Comparison of ENCODE assay signal across 1 cellular context in the genomic region with DNA sequence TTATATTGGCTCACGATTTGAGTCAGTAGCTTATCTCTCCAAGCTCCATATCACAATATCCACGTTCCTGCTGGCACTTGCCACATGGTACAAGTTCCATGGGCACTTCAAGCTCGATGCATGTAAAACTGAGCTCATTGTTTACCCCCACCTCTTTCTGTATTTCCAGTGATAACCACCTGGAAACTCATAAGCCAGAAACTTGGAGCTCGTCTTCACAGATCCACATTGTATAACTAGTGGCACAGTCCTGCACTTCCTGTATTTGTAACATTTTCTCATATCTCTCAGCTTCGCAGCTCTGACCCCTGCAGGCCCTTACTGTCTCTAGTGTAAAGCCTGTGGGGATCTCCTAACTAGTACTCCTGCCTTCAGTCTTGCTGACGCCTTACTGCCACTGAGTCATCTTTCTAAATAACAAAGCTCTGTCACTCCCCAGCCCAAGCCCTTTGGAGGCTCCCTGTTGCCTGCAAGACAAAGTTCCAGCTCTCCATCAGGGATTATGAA.
TF ChIP-seq lines count a peak whose summit lies in the region.

No MANE protein-coding gene starts in this region.

TF ChIP-seq in K562, 482 proteins besides CTCF, POLR2A, EP300 and RAD21 (continued from another document):
- TF ChIP-seq, protein P1, sequence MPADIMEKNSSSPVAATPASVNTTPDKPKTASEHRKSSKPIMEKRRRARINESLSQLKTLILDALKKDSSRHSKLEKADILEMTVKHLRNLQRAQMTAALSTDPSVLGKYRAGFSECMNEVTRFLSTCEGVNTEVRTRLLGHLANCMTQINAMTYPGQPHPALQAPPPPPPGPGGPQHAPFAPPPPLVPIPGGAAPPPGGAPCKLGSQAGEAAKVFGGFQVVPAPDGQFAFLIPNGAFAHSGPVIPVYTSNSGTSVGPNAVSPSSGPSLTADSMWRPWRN (IDR thresholded peaks at IDR 0.05; ENCODE audit: low read depth) = no peak
- no peak for TF ChIP-seq MTA1 (IDR thresholded peaks at IDR 0.05; ENCODE audit: borderline replicate concordance)
- peak; percentile 50; the same call in 1 of the 2 replicates for TF ChIP-seq SMARCA4 (IDR thresholded peaks at IDR 0.05)
- TF ChIP-seq, protein P2, sequence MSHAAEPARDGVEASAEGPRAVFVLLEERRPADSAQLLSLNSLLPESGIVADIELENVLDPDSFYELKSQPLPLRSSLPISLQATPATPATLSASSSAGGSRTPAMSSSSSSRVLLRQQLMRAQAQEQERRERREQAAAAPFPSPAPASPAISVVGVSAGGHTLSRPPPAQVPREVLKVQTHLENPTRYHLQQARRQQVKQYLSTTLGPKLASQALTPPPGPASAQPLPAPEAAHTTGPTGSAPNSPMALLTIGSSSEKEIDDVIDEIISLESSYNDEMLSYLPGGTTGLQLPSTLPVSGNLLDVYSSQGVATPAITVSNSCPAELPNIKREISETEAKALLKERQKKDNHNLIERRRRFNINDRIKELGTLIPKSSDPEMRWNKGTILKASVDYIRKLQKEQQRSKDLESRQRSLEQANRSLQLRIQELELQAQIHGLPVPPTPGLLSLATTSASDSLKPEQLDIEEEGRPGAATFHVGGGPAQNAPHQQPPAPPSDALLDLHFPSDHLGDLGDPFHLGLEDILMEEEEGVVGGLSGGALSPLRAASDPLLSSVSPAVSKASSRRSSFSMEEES (CRISPR knock-in tag; IDR thresholded peaks at IDR 0.05) = no peak
- no peak for TF ChIP-seq ZNF133 (CRISPR knock-in tag; IDR thresholded peaks at IDR 0.05)
- TF ChIP-seq SMAD1 (IDR thresholded peaks at IDR 0.05; ENCODE audit: low read depth, low read length, partially characterized antibody) = no peak
